In the genomic region with DNA sequence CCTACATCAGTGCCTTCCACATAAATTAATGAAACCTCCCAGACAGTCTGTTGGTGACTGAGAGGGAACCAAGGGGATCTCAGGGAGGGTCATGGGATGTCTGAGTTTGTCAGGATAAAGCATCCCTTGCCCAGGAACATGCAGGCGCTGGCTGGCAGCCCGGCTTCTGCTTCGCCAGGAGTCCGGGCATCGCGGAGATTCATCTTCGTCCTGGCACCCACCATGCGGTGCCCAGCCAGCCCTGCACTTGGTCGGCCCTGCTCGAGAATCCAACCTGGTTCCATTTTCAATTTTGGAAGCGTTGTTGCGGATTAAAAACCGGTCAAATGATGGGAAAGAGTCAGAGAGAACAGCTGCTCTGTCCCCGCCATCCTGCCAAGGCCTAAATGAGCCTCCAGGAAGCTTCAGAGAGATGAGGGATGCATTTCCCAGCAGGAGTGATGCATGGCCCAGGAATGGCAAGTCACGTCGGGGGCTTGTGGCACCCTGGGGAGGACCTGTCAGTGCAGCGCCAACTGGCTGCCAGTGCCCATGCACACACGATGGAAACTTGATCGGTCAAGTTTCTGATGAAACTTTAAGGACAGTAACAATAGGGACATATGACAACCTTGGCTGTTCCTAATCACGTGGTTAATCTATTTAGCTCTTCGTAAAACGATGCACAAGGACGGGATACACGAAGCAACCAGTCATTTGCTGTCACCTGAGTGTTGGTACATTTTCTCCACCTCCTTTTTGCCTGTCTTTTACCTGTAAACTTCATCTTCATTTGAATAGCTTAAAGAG, we compare ENCODE assay signal across 33 cellular contexts.
"Had no signal": no experiment of that assay in that cellular context is flagged by ENCODE, and none has a peak within 500 bp of the region (broad histone marks: within the 10 kb centered on the region; RNA-seq: fewer than 3 reads in every experiment).

No MANE protein-coding gene starts in this region.

- H3K36me3 ChIP-seq: brain microvascular endothelial cell, heart left ventricle, WERI-Rb-1 had no signal

- H3K4me3 ChIP-seq: coronary artery, dorsolateral prefrontal cortex, heart left ventricle had no signal

- FAIRE-seq: astrocyte, bronchial epithelial cell, endometrium, endothelial cell of umbilical vein, frontal cortex had no signal

- H3K4me1 ChIP-seq: heart left ventricle had no signal

- H3K9me3 ChIP-seq: heart left ventricle had no signal

- DNase-seq: activated B cell treated with CpG ODN at 0.5 μM for 24 hours; activated CD4-positive, alpha-beta T cell treated with anti-CD3 and anti-CD28 coated beads for 48 hours; activated CD4-positive, alpha-beta T cell treated with anti-CD3 and anti-CD28 coated beads, Interleukin-2, amount 50 U/mL, for 1 hour; activated CD4-positive, alpha-beta T cell treated with anti-CD3 and anti-CD28 coated beads, Interleukin-2, amount 50 U/mL, for 48 hours; activated CD8-positive, alpha-beta memory T cell treated with anti-CD3 and anti-CD28 coated beads for 24 hours; activated CD8-positive, alpha-beta T cell treated with anti-CD3 and anti-CD28 coated beads for 36 hours; activated effector memory CD4-positive, alpha-beta T cell treated with Interleukin-2 at 50 U/mL for 16 hours; activated gamma-delta T cell treated with Interleukin-2 at 50 U/mL for 16 hours; activated naive CD4-positive, alpha-beta T cell treated with anti-CD3 and anti-CD28 coated beads, Interleukin-2, amount 50 U/mL, for 16 hours; activated naive CD4-positive, alpha-beta T cell treated with Interleukin-2 at 50 U/mL for 16 hours; activated T-cell treated with anti-CD3 and anti-CD28 coated beads, Interleukin-2, amount 50 U/mL, for 4 hours; amniotic stem cell; anterior cingulate cortex; brain microvascular endothelial cell; dorsolateral prefrontal cortex; effector CD4-positive, alpha-beta T cell; effector memory CD8-positive, alpha-beta T cell; foreskin fibroblast; glutamatergic neuron; heart left ventricle; T-helper 1 cell; T-helper 17 cell; T1000; WERI-Rb-1 had no signal

- ATAC-seq: activated CD4-positive, CD25-positive, alpha-beta regulatory T cell treated with anti-CD3 and anti-CD28 coated beads, Interleukin-2, amount 50 U/mL, for 24 hours; activated CD8-positive, alpha-beta T cell treated with anti-CD3 and anti-CD28 coated beads for 36 hours; activated T-cell treated with anti-CD3 and anti-CD28 coated beads, Interleukin-2, amount 50 U/mL, for 4 hours; activated T-helper 17 cell treated with anti-CD3 and anti-CD28 coated beads, Interleukin-2, amount 50 U/mL, for 72 hours; effector memory CD8-positive, alpha-beta T cell; esophagus mucosa; heart left ventricle; T-helper 17 cell had no signal

- H3K27ac ChIP-seq: brain microvascular endothelial cell, coronary artery, dorsolateral prefrontal cortex, heart left ventricle, WERI-Rb-1 had no signal

- H3K27me3 ChIP-seq: brain microvascular endothelial cell had no signal
